9 cellular contexts compared by ENCODE assay signal in genomic region chr5:78569441-78569840, GRCh38.
DNase-seq lines count a peak whose midpoint lies in the region; FAIRE-seq and TF ChIP-seq lines count a peak whose summit lies in the region.
"Had no signal": no experiment of that assay in that cellular context is flagged by ENCODE, and none has a peak within 500 bp of the region (broad histone marks: within the 10 kb centered on the region; RNA-seq: fewer than 3 reads in every experiment).

No MANE protein-coding gene starts in this region.

- no peak for TF ChIP-seq CTCF in adrenal gland (IDR thresholded peaks at IDR 0.05)
- TF ChIP-seq CTCF in kidney (IDR thresholded peaks at IDR 0.05; ENCODE audit: borderline replicate concordance, extremely low read depth, insufficient read depth): no peak
- no peak for TF ChIP-seq CTCF in thyroid gland (IDR thresholded peaks at IDR 0.05)

- DNase-seq in NCI-H2196 (lab: John Stamatoyannopoulos, UW; ENCODE audit: unreplicated experiment) (peak; percentile 20), NCI-H2196 treated with DMSO at 0.1 percent for 48 hours (lab: John Stamatoyannopoulos, UW; ENCODE audit: unreplicated experiment) (no peak), adrenal gland (peak; percentile 73 to 94 (median 81)), kidney (peak; percentile 79), thyroid gland (peak; percentile 94), NOMO-1 (lab: John Stamatoyannopoulos, UW; ENCODE audit: unreplicated experiment in 2 of 2) (no peak), NCI-H146 (lab: John Stamatoyannopoulos, UW) (no peak)
- no peak for DNase-seq in activated effector memory CD4-positive, alpha-beta T cell treated with anti-CD3 and anti-CD28 coated beads, Interleukin-2, amount 50 U/mL, for 16 hours

- TF ChIP-seq POLR2A in adrenal gland (IDR thresholded peaks at IDR 0.05) (no peak), thyroid gland (IDR thresholded peaks at IDR 0.05) (no peak)

- FAIRE-seq in kidney (lab: Jason Lieb, UNC): no peak
- FAIRE-seq: colon had no signal

- H3K9ac ChIP-seq in kidney (ENCODE audit: low read length in 2 of 2): no peak overlapping the region

- H3K9me3 ChIP-seq in adrenal gland (replicated peaks in 1 of 3) (no peaks in the 10 kb centered on the region), kidney (ENCODE audit: control insufficient read depth in 1 of 2, low read length in 2 of 2) (peaks cover 0 to 7% of the 10 kb centered on the region in 2 donors), thyroid gland (no peaks in the 10 kb centered on the region)

- H3K4me1 ChIP-seq in adrenal gland (replicated peaks in 1 of 2): peaks cover 35 to 52% of the 10 kb centered on the region in 2 donors
- peaks cover 2 to 3% of the 10 kb centered on the region in 2 donors for H3K4me1 ChIP-seq in kidney (ENCODE audit: control insufficient read depth in 1 of 2, insufficient read depth in 1 of 2, low read depth in 1 of 2, low read length in 2 of 2)
- H3K4me1 ChIP-seq in thyroid gland: peaks cover 19 to 20% of the 10 kb centered on the region in 2 donors

- H3K36me3 ChIP-seq in adrenal gland (replicated peaks in 1 of 2): no peaks in the 10 kb centered on the region
- H3K36me3 ChIP-seq in kidney (ENCODE audit: control insufficient read depth in 1 of 2, insufficient read depth in 2 of 2, low read length in 2 of 2): no peaks in the 10 kb centered on the region
- no peaks in the 10 kb centered on the region for H3K36me3 ChIP-seq in thyroid gland

- H3K27ac ChIP-seq in adrenal gland: peak overlapping the region in 4 of 5 donors; percentile 9 to 69 (median 32)
- H3K27ac ChIP-seq in kidney (ENCODE audit: low read depth in 2 of 2, low read length in 2 of 2): no peak overlapping the region
- H3K27ac ChIP-seq in thyroid gland: peak overlapping the region; percentile 9 to 30 (median 15)

- H3K27me3 ChIP-seq in adrenal gland: no peaks in the 10 kb centered on the region
- H3K27me3 ChIP-seq in thyroid gland: no peaks in the 10 kb centered on the region

- WGBS in adrenal gland, 4 donors: 17 to 27% (median 21%) methylated on average over 10 of the region's 10 CpGs
- WGBS in thyroid gland, 2 donors: 13 to 19% methylated on average over 10 of the region's 10 CpGs

- intact Hi-C loops in adrenal gland (cut with DNase I): no loop called here
- intact Hi-C loops in kidney (cut with DNase I): no loop called here
- intact Hi-C loops in thyroid gland (cut with DNase I): no loop called here

- no peak overlapping the region for H3K4me3 ChIP-seq in adrenal gland
- H3K4me3 ChIP-seq in kidney (ENCODE audit: low read length in 2 of 2): no peak overlapping the region
- no peak overlapping the region for H3K4me3 ChIP-seq in thyroid gland (replicated peaks in 1 of 3)

Comparison
In these comparisons a context has a peak if more than half of its experiments do, and no peak if none do; other contexts are left out.
1. DNase-seq: peak in NCI-H2196 (single experiment), adrenal gland (7 of 7), kidney (single experiment) and thyroid gland (2 of 2); none in NCI-H2196 treated with DMSO at 0.1 percent for 48 hours (single experiment), NOMO-1 (0 of 2), activated effector memory CD4-positive, alpha-beta T cell treated with anti-CD3 and anti-CD28 coated beads, Interleukin-2, amount 50 U/mL, for 16 hours (single experiment) and NCI-H146 (single experiment).
2. H3K27ac ChIP-seq: peak in adrenal gland (4 of 5) and thyroid gland (3 of 3); none in kidney (0 of 2).